In genomic region chr2:164841719-164842623, GRCh38 we compare ENCODE assay signal across 8 cellular contexts. TPM values are rescaled to one million over a fixed set of nuclear protein-coding genes. Genes with fewer than 3 reads are reported as not detected.
DNase-seq lines count a peak whose midpoint lies in the region; ATAC-seq and TF ChIP-seq lines count a peak whose summit lies in the region.

Gene COBLL1 (minus strand): TSS chr2:164841823. CDS start chr2:164841196, 627 bp downstream.

- no peaks in the 10 kb centered on the region for H3K27me3 ChIP-seq in adrenal gland
- H3K27me3 ChIP-seq in heart right ventricle: peaks cover 0 to 19% (median 0%) of the 10 kb centered on the region in 7 donors
- no peaks in the 10 kb centered on the region for H3K27me3 ChIP-seq in ovary

- TF ChIP-seq CTCF in adrenal gland (IDR thresholded peaks at IDR 0.05) (peak; percentile 75 to 91 (median 89)), heart right ventricle (IDR thresholded peaks at IDR 0.05) (peak; percentile 74 to 91 (median 84)), ovary (IDR thresholded peaks at IDR 0.05) (peak; percentile 75 to 86 (median 85))

- H3K4me3 ChIP-seq in adrenal gland (peak within 1 kb of the TSS; percentile 78 to 98 (median 94)), heart right ventricle (peak within 1 kb of the TSS; percentile 62 to 96 (median 87)), ovary (peak within 1 kb of the TSS; percentile 79)

- TF ChIP-seq POLR2A in adrenal gland (IDR thresholded peaks at IDR 0.05) (peak; percentile 31 to 76), ovary (IDR thresholded peaks at IDR 0.05) (peak; percentile 9)

- H3K36me3 ChIP-seq in adrenal gland (replicated peaks in 1 of 2): no peaks in the 10 kb centered on the region
- no peaks in the 10 kb centered on the region for H3K36me3 ChIP-seq in heart right ventricle
- no peaks in the 10 kb centered on the region for H3K36me3 ChIP-seq in ovary

- peak; percentile 78 for DNase-seq in D341Med (ENCODE audit: low spot score)
- peak; percentile 85 for DNase-seq in OCI-M1 (lab: John Stamatoyannopoulos, UW)
- DNase-seq in adrenal gland: peak; percentile 78 to 89 (median 86)
- DNase-seq in heart right ventricle: peak; percentile 78 to 84
- DNase-seq in ovary: peak; percentile 82 to 88 (median 84)
- DNase-seq in GM19240 (ENCODE audit: insufficient read length, low spot score): no peak

- ATAC-seq in GM19463 (IDR thresholded peaks at IDR 0.05; ENCODE audit: unreplicated experiment) (peak; percentile 69), HG03521 (IDR thresholded peaks at IDR 0.05; ENCODE audit: unreplicated experiment) (peak; percentile 42), heart right ventricle (peak; percentile 74 to 91 (median 86))

- 0 to 1% (median 1%) methylated on average over 36 to 57 of the region's 57 CpGs for WGBS in adrenal gland, 4 donors
- 1% methylated on average over 57 of the region's 57 CpGs for WGBS in heart right ventricle, 2 donors
- 0 to 2% (median 0%) methylated on average over 37 to 57 of the region's 57 CpGs for WGBS in ovary, 3 donors

- TF ChIP-seq EP300 in ovary (IDR thresholded peaks at IDR 0.05): no peak

- H3K9me3 ChIP-seq in adrenal gland (replicated peaks in 1 of 3) (no peaks in the 10 kb centered on the region), heart right ventricle (no peaks in the 10 kb centered on the region), ovary (no peaks in the 10 kb centered on the region)

- intact Hi-C loops in adrenal gland (cut with DNase I) (loop anchor here in 1 of 2 donors (10.0 kb wide), 2 partner anchors 73 to 107 kb away; no protein-coding TSS in a partner anchor), heart right ventricle (cut with DNase I) (loop anchor here (2.0 to 10.0 kb wide), 10 partner anchors 60 to 105 kb away; no protein-coding TSS in a partner anchor), ovary (cut with DNase I) (loop anchor here in 2 of 4 donors (2.0 to 10.0 kb wide), 6 partner anchors 41 to 105 kb away; no protein-coding TSS in a partner anchor)

- peaks cover 14 to 28% of the 10 kb centered on the region in 2 donors for H3K4me1 ChIP-seq in adrenal gland (replicated peaks in 1 of 2)
- H3K4me1 ChIP-seq in heart right ventricle: peaks cover 0 to 48% (median 27%) of the 10 kb centered on the region in 9 donors
- H3K4me1 ChIP-seq in ovary (ENCODE audit: insufficient read depth): no peaks in the 10 kb centered on the region

- peak within 1 kb of the TSS; percentile 91 to 98 (median 95) for H3K27ac ChIP-seq in adrenal gland
- H3K27ac ChIP-seq in heart right ventricle: peak within 1 kb of the TSS; percentile 89 to 99 (median 97)
- peak within 1 kb of the TSS; percentile 78 to 97 for H3K27ac ChIP-seq in ovary

RNA-seq across cellular contexts. Expression of gene COBLL1, which starts in this region (rescaled TPM):
- total RNA-seq in adrenal gland (100 to 1,000 TPM; 133 to 365 (median 234) TPM), heart right ventricle (10 to 100 TPM; 12.1 to 20.5 (median 15.1) TPM), ovary (10 to 100 TPM; 23.8 to 56.8 (median 40.9) TPM)
- polyA plus RNA-seq in adrenal gland (100 to 1,000 TPM in 1 of 3 donors, 10 to 100 TPM in 2; 25.8 to 212 (median 26.1) TPM), heart right ventricle (1 to 10 TPM; 5.0 to 6.0 TPM), ovary (10 to 100 TPM; 11.5 to 35.5 TPM)
